ENCODE assay signal across 23 cellular contexts in genomic region chrX:109049903-109050302, GRCh38.
DNase-seq lines count a peak whose midpoint lies in the region; FAIRE-seq and TF ChIP-seq lines count a peak whose summit lies in the region.
"Had no signal": no experiment of that assay in that cellular context is flagged by ENCODE, and none has a peak within 500 bp of the region (broad histone marks: within the 10 kb centered on the region; RNA-seq: fewer than 3 reads in every experiment).

No MANE protein-coding gene starts in this region.

- H4K20me1 ChIP-seq in PC-9 (ENCODE audit: insufficient read depth), result no peaks in the 10 kb centered on the region
- no peaks in the 10 kb centered on the region for H4K20me1 ChIP-seq in H1 (replicated peaks in 1 of 2; ENCODE audit: control insufficient read depth in 1 of 2, insufficient read depth in 2 of 2, low read length in 2 of 2)

- H3K27ac ChIP-seq in PC-9, result no peak overlapping the region
- H3K27ac ChIP-seq in H1 (ENCODE audit: low read depth, low read length), result no peak overlapping the region
- H3K27ac ChIP-seq: heart left ventricle, prostate gland, vagina had no signal

- POLR2A ChIA-PET in PC-9 (lab: Charles Lee; ENCODE audit: unreplicated experiment) (no interaction called here), H1 (lab: Charles Lee; ENCODE audit: partially characterized antibody) (no interaction called here)

- H2BK20ac ChIP-seq in H1 (ENCODE audit: low read length), result no peak overlapping the region

- no peak overlapping the region for H4K8ac ChIP-seq in H1 (ENCODE audit: extremely low read depth, insufficient read depth, low read length)

- 50% methylated on average over 2 of the region's 2 CpGs; no CpG with 5 or more reads in 1 of the 2 experiments for WGBS in H1 (ENCODE audit: extremely low coverage in 1 of 2, insufficient coverage in 1 of 2, insufficient read length in 1 of 2, insufficient replicate concordance in 2 of 2, low coverage in 1 of 2, low lambda C conversion rate in 2 of 2, missing lambda C conversion rate in 1 of 2), 2 experiments

- H3K4me3 ChIP-seq in PC-9, result no peak overlapping the region
- H3K4me3 ChIP-seq in H1 (ENCODE audit: extremely low read depth in 1 of 4, insufficient read depth in 2 of 4, low read depth in 3 of 4, low read length in 4 of 4), result no peak overlapping the region
- H3K4me3 ChIP-seq: heart left ventricle, prostate gland, vagina had no signal

- no peak overlapping the region for H4K5ac ChIP-seq in H1 (ENCODE audit: insufficient read length, low read depth, low read length)

- H3K9me3 ChIP-seq in PC-9 (ENCODE audit: insufficient read depth, low read depth) (no peaks in the 10 kb centered on the region), H1 (ENCODE audit: insufficient read depth in 2 of 2, low read depth in 1 of 2, low read length in 1 of 2) (no peaks in the 10 kb centered on the region)
- H3K9me3 ChIP-seq: heart left ventricle, prostate gland, vagina had no signal

- no peak overlapping the region for H3K23ac ChIP-seq in H1 (ENCODE audit: insufficient read length)

- H4K91ac ChIP-seq in H1 (replicated peaks; ENCODE audit: insufficient read length, low read length), result no peak overlapping the region

- H3K4me1 Mint-ChIP-seq in nephron progenitor cell, result no peaks in the 10 kb centered on the region
- no peaks in the 10 kb centered on the region for H3K4me1 Mint-ChIP-seq in T-helper 2 cell treated with Interferon-gamma antibody and Interleukin-4, amounts not matched to agents 5 μg/mL and 100 μg/mL, for 36 hours (ENCODE audit: low read depth)
- H3K4me1 Mint-ChIP-seq: activated B cell treated with CpG ODN at 0.5 μM for 24 hours; activated naive CD8-positive, alpha-beta T cell treated with anti-CD3 and anti-CD28 coated beads, Interleukin-2, amount 10 ng/mL, durations not matched to agents 7 days and 5 days; natural killer cell; T-helper 17 cell had no signal

- no peak for TF ChIP-seq POLR2A in H1 (IDR thresholded peaks at IDR 0.05; ENCODE audit: control extremely low read depth in 1 of 2, low read depth in 2 of 2, low read length in 2 of 2)

- no peak overlapping the region for H2BK120ac ChIP-seq in H1 (replicated peaks; ENCODE audit: low read depth, low read length)

- H3K27me3 ChIP-seq in PC-9 (ENCODE audit: insufficient read depth, low read depth) (no peaks in the 10 kb centered on the region), H1 (replicated peaks in 1 of 4; ENCODE audit: control insufficient read depth in 3 of 4, extremely low read depth in 1 of 4, insufficient read depth in 3 of 4, low read length in 3 of 4) (no peaks in the 10 kb centered on the region)
- H3K27me3 ChIP-seq: heart left ventricle, vagina had no signal

- H3K56ac ChIP-seq in H1 (replicated peaks; ENCODE audit: insufficient read length, low read depth, low read length), result no peak overlapping the region

- CTCF ChIA-PET in PC-9 (lab: Charles Lee), result no interaction called here
- CTCF ChIA-PET in H1 (lab: Charles Lee; ENCODE audit: partially characterized antibody), result interaction anchor here (0.7 to 2.3 kb wide), 7 partner anchors 11 to 426 kb away, joined by 3 to 20 read pairs (median 4); no protein-coding TSS in a partner anchor

- H2BK12ac ChIP-seq in H1 (ENCODE audit: low read depth, low read length), result no peak overlapping the region

- H3K27me3 Mint-ChIP-seq in nephron progenitor cell (ENCODE audit: low read depth, poor library complexity), result peaks cover 2% of the 10 kb centered on the region
- H3K27me3 Mint-ChIP-seq in T-helper 2 cell treated with Interferon-gamma antibody and Interleukin-4, amounts not matched to agents 5 μg/mL and 100 μg/mL, for 36 hours (ENCODE audit: low read depth), result no peaks in the 10 kb centered on the region
- H3K27me3 Mint-ChIP-seq: activated B cell treated with CpG ODN at 0.5 μM for 24 hours; activated naive CD8-positive, alpha-beta T cell treated with anti-CD3 and anti-CD28 coated beads, Interleukin-2, amount 10 ng/mL, durations not matched to agents 7 days and 5 days; T-helper 17 cell had no signal

- intact Hi-C loops in PC-9 (cut with micrococcal nuclease; ENCODE audit: unreplicated experiment), result no loop called here

- H3K4me2 ChIP-seq in PC-9 (no peak overlapping the region), H1 (ENCODE audit: insufficient read depth in 1 of 2, low read depth in 2 of 2, low read length in 2 of 2) (no peak overlapping the region)

- TF ChIP-seq CTCF in GM12874 (IDR thresholded peaks at IDR 0.05; ENCODE audit: insufficient read depth, low read depth, low read length), result peak; percentile 29; the same call in 1 of the 2 replicates
- peak; percentile 40; the same call in 1 of the 2 replicates for TF ChIP-seq CTCF in PC-9 (conservative IDR thresholded peaks at IDR 0.05)
- peak; percentile 35 to 56 (median 53) for TF ChIP-seq CTCF in H1 (IDR thresholded peaks at IDR 0.05; ENCODE audit: control extremely low read depth in 1 of 3, insufficient read depth in 1 of 3, low read depth in 1 of 3, low read length in 3 of 3)
- peak; percentile 40 for TF ChIP-seq CTCF in nephron progenitor cell (IDR thresholded peaks at IDR 0.05)

- H2AK5ac ChIP-seq in H1 (ENCODE audit: low read depth, low read length), result no peak overlapping the region

- H3K14ac ChIP-seq in H1 (ENCODE audit: insufficient read length), result no peak overlapping the region

- DNase-seq in PC-9, result no peak
- no peak for DNase-seq in H1 (ENCODE audit: low read depth in 1 of 2, low spot score in 2 of 2)
- no peak for DNase-seq in nephron progenitor cell
- DNase-seq in AG20443 (ENCODE audit: low spot score), result no peak
- no peak for DNase-seq in T-helper 2 cell treated with Interferon-gamma antibody and Interleukin-4, amounts not matched to agents 5 μg/mL and 100 μg/mL, for 36 hours (ENCODE audit: low spot score)
- no peak for DNase-seq in NCI-H69 (lab: John Stamatoyannopoulos, UW)
- DNase-seq in NK-92 (lab: John Stamatoyannopoulos, UW; ENCODE audit: unreplicated experiment), result no peak
- DNase-seq: activated B cell treated with CpG ODN at 0.5 μM for 24 hours; activated CD8-positive, alpha-beta T cell treated with anti-CD3 and anti-CD28 coated beads, Interleukin-2, amount 10 ng/mL, durations not matched to agents 7 days and 5 days; activated naive CD8-positive, alpha-beta T cell treated with anti-CD3 and anti-CD28 coated beads, Interleukin-2, amount 10 ng/mL, durations not matched to agents 7 days and 5 days; heart left ventricle; Kasumi-1; kidney; mesenchymal stem cell; natural killer cell; NCI-H1436 treated with DMSO at 0.1 percent for 48 hours; SHP77; stimulated activated CD8-positive, alpha-beta memory T cell treated with anti-CD3 and anti-CD28 coated beads, Interleukin-4, amount 100 ng/mL, for 48 hours; T-helper 17 cell had no signal

- no peak for TF ChIP-seq EP300 in H1 (IDR thresholded peaks at IDR 0.05; ENCODE audit: borderline replicate concordance in 1 of 2, low read depth in 2 of 2, low read length in 2 of 2)

- peaks cover 6% of the 10 kb centered on the region for H3K9me3 Mint-ChIP-seq in nephron progenitor cell
- H3K9me3 Mint-ChIP-seq in T-helper 2 cell treated with Interferon-gamma antibody and Interleukin-4, amounts not matched to agents 5 μg/mL and 100 μg/mL, for 36 hours, result peaks cover 6% of the 10 kb centered on the region
- H3K9me3 Mint-ChIP-seq: activated naive CD8-positive, alpha-beta T cell treated with anti-CD3 and anti-CD28 coated beads, Interleukin-2, amount 10 ng/mL, durations not matched to agents 7 days and 5 days; activated T-helper 1 cell treated with anti-CD3 and anti-CD28 coated beads, Interleukin-12 subunit alpha, Interleukin-12 subunit beta, Interleukin-2, Interleukin-4 antibody, amounts not matched to agents 30 ng/mL and 10 ng/mL and 1 ng/mL, durations not matched to agents 14 hours and 24 hours and 36 hours had no signal

- no peak overlapping the region for H2BK5ac ChIP-seq in H1 (ENCODE audit: low read depth, low read length)

- H3K79me1 ChIP-seq in H1 (ENCODE audit: low read depth, low read length), result no peaks in the 10 kb centered on the region

- TF ChIP-seq RAD21 in H1 (IDR thresholded peaks at IDR 0.05 in 1 of 2, conservative IDR thresholded peaks at IDR 0.05 in 1 of 2; ENCODE audit: low read depth in 2 of 2, low read length in 2 of 2), result peak; percentile 69 to 80

- H3F3A ChIP-seq in PC-9 (ENCODE audit: insufficient read depth, low read depth), result no peaks in the 10 kb centered on the region

- H3K9me2 ChIP-seq in PC-9 (ENCODE audit: insufficient read depth), result no peaks in the 10 kb centered on the region

- no TSS peak for BruUV-seq in PC-9 (replicated peaks; lab: Mats Ljungman, UMichigan)

- H3K36me3 ChIP-seq in PC-9 (ENCODE audit: low read depth) (no peaks in the 10 kb centered on the region), H1 (ENCODE audit: control insufficient read depth in 2 of 4, insufficient read depth in 4 of 4, low read length in 3 of 4) (no peaks in the 10 kb centered on the region)
- H3K36me3 ChIP-seq: heart left ventricle, prostate gland, vagina had no signal

- H2AFZ ChIP-seq in PC-9 (no peak overlapping the region), H1 (ENCODE audit: low read length) (no peak overlapping the region)

- H3K4me3 Mint-ChIP-seq in nephron progenitor cell, result no peak overlapping the region
- no peak overlapping the region for H3K4me3 Mint-ChIP-seq in T-helper 2 cell treated with Interferon-gamma antibody and Interleukin-4, amounts not matched to agents 5 μg/mL and 100 μg/mL, for 36 hours
- H3K4me3 Mint-ChIP-seq: activated B cell treated with CpG ODN at 0.5 μM for 24 hours; activated CD8-positive, alpha-beta T cell treated with anti-CD3 and anti-CD28 coated beads, Interleukin-2, amount 10 ng/mL, durations not matched to agents 7 days and 5 days; activated naive CD8-positive, alpha-beta T cell treated with anti-CD3 and anti-CD28 coated beads, Interleukin-2, amount 10 ng/mL, durations not matched to agents 7 days and 5 days; activated T-helper 1 cell treated with anti-CD3 and anti-CD28 coated beads, Interleukin-12 subunit alpha, Interleukin-12 subunit beta, Interleukin-2, Interleukin-4 antibody, amounts not matched to agents 30 ng/mL and 10 ng/mL and 1 ng/mL, durations not matched to agents 14 hours and 24 hours and 36 hours; natural killer cell; T-helper 17 cell had no signal

- H3K27ac Mint-ChIP-seq in nephron progenitor cell, result no peak overlapping the region
- no peak overlapping the region for H3K27ac Mint-ChIP-seq in T-helper 2 cell treated with Interferon-gamma antibody and Interleukin-4, amounts not matched to agents 5 μg/mL and 100 μg/mL, for 36 hours
- H3K27ac Mint-ChIP-seq: activated B cell treated with CpG ODN at 0.5 μM for 24 hours; activated CD8-positive, alpha-beta T cell treated with anti-CD3 and anti-CD28 coated beads, Interleukin-2, amount 10 ng/mL, durations not matched to agents 7 days and 5 days; activated naive CD8-positive, alpha-beta T cell treated with anti-CD3 and anti-CD28 coated beads, Interleukin-2, amount 10 ng/mL, durations not matched to agents 7 days and 5 days; activated T-helper 1 cell treated with anti-CD3 and anti-CD28 coated beads, Interleukin-12 subunit alpha, Interleukin-12 subunit beta, Interleukin-2, Interleukin-4 antibody, amounts not matched to agents 30 ng/mL and 10 ng/mL and 1 ng/mL, durations not matched to agents 14 hours and 24 hours and 36 hours; natural killer cell; T-helper 17 cell had no signal

- FAIRE-seq in H1 (lab: Jason Lieb, UNC), result peak; percentile 72
- FAIRE-seq: kidney had no signal

- H3K79me2 ChIP-seq in PC-9 (ENCODE audit: low read depth), result no peaks in the 10 kb centered on the region
- no peaks in the 10 kb centered on the region for H3K79me2 ChIP-seq in H1 (ENCODE audit: control insufficient read depth in 1 of 2, insufficient read depth in 2 of 2, low read length in 2 of 2)

- H3K4me1 ChIP-seq in PC-9 (replicated peaks; ENCODE audit: insufficient read depth) (no peaks in the 10 kb centered on the region), H1 (replicated peaks in 1 of 4; ENCODE audit: control insufficient read depth in 3 of 4, insufficient read depth in 4 of 4, low read length in 3 of 4) (no peaks in the 10 kb centered on the region)
- H3K4me1 ChIP-seq: heart left ventricle, prostate gland, vagina had no signal

- no peak overlapping the region for H2BK15ac ChIP-seq in H1 (ENCODE audit: low read length)

- no peak overlapping the region for H3K18ac ChIP-seq in H1 (ENCODE audit: extremely low read depth, low read length)

- no peaks in the 10 kb centered on the region for H3K36me3 Mint-ChIP-seq in nephron progenitor cell (ENCODE audit: low read depth)
- H3K36me3 Mint-ChIP-seq in T-helper 2 cell treated with Interferon-gamma antibody and Interleukin-4, amounts not matched to agents 5 μg/mL and 100 μg/mL, for 36 hours (ENCODE audit: low read depth), result no peaks in the 10 kb centered on the region
- H3K36me3 Mint-ChIP-seq: activated naive CD8-positive, alpha-beta T cell treated with anti-CD3 and anti-CD28 coated beads, Interleukin-2, amount 10 ng/mL, durations not matched to agents 7 days and 5 days; natural killer cell had no signal

- H3K9ac ChIP-seq in H1 (replicated peaks in 1 of 4; ENCODE audit: extremely low read depth in 1 of 4, low read depth in 3 of 4, low read length in 3 of 4), result no peak overlapping the region

- H3K23me2 ChIP-seq in H1 (ENCODE audit: low read depth, low read length), result no peaks in the 10 kb centered on the region

- H3K4ac ChIP-seq in H1 (replicated peaks; ENCODE audit: insufficient read length, low read depth, low read length), result no peak overlapping the region
